7 cellular contexts compared by ENCODE assay signal in the genomic region with DNA sequence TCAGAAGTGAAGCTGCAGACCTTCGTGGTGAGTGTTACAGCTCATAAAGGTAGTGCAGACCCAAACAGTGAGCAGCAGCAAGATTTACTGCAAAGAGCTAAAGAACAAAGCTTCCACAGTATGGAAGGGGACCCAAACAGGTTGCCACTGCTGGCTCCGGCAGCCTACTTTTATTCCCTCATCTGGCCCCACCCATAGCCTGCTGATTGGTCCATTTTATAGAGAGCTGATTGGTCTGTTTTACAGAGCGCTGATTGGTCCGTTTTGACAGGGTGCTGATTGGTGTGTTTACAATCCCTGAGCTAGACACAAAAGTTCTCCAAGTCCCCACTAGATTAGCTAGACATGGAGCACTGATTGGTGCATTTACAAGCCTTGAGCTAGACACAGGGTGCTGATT. TPM values are rescaled to one million over a fixed set of nuclear protein-coding genes. Genes with fewer than 3 reads are reported as not detected.
DNase-seq lines count a peak whose midpoint lies in the region; ATAC-seq and TF ChIP-seq lines count a peak whose summit lies in the region.
"Not testable (repeated sequence)": the region's sequence is repeated elsewhere in the genome, so short reads cannot be mapped to it uniquely, and the experiment has no call there.

No MANE protein-coding gene starts in this region.

- H3K36me3 ChIP-seq in DND-41 (ENCODE audit: insufficient read depth, low read length); Panc1 (ENCODE audit: control insufficient read depth, insufficient read depth, low read length): not testable (repeated sequence)

- in situ Hi-C loops in Panc1 (cut with HindIII; ENCODE audit: low pct_unique_long_range_greater_than_20kb, low sequenced_read_pairs): not testable (repeated sequence)

- not testable (repeated sequence) for H3K9me3 Mint-ChIP-seq in activated CD4-positive, alpha-beta T cell treated with anti-CD3 and anti-CD28 coated beads, Interleukin-2, amount 10 ng/mL, durations not matched to agents 7 days and 5 days; activated T-cell treated with anti-CD3 and anti-CD28 coated beads, Interleukin-2, amount 50 U/mL, for 24 hours; activated naive CD4-positive, alpha-beta T cell treated with anti-CD3 and anti-CD28 coated beads, Interleukin-2, amount 50 U/mL, for 24 hours; central memory CD8-positive, alpha-beta T cell; natural killer cell

- not testable (repeated sequence) for ATAC-seq in DND-41 (ENCODE audit: insufficient read depth, low read depth); Panc1; central memory CD8-positive, alpha-beta T cell (replicated peaks; ENCODE audit: extremely low read depth, poor library complexity, severe bottlenecking); natural killer cell

- H3K4me3 ChIP-seq in DND-41 (ENCODE audit: low read depth in 1 of 2, low read length in 2 of 2); Panc1 (ENCODE audit: low read depth in 2 of 2, low read length in 2 of 2): not testable (repeated sequence)

- not testable (repeated sequence) for H3K27me3 Mint-ChIP-seq in activated CD4-positive, alpha-beta T cell treated with anti-CD3 and anti-CD28 coated beads, Interleukin-2, amount 10 ng/mL, durations not matched to agents 7 days and 5 days; activated T-cell treated with anti-CD3 and anti-CD28 coated beads, Interleukin-2, amount 50 U/mL, for 24 hours; activated naive CD4-positive, alpha-beta T cell treated with anti-CD3 and anti-CD28 coated beads, Interleukin-2, amount 50 U/mL, for 24 hours; central memory CD8-positive, alpha-beta T cell; natural killer cell (ENCODE audit: low read depth in 2 of 2)

- H4K20me1 ChIP-seq in DND-41 (ENCODE audit: insufficient read depth, low read length): not testable (repeated sequence)

- H3K27ac ChIP-seq in DND-41 (ENCODE audit: low read length) (peak overlapping the region; percentile 87), Panc1 (ENCODE audit: low read length) (peak overlapping the region; percentile 100; the same call in 1 of the 2 replicates)

- POLR2A ChIA-PET in Panc1 (lab: Charles Lee); activated CD4-positive, alpha-beta T cell treated with anti-CD3 and anti-CD28 coated beads, Interleukin-2, amount 10 ng/mL, durations not matched to agents 7 days and 5 days (lab: Charles Lee): not testable (repeated sequence)

- DNase-seq in DND-41: peak; percentile 41
- not testable (repeated sequence) for DNase-seq in Panc1 (ENCODE audit: low read depth, low spot score); activated CD4-positive, alpha-beta T cell treated with anti-CD3 and anti-CD28 coated beads, Interleukin-2, amount 10 ng/mL, durations not matched to agents 7 days and 5 days; activated T-cell treated with anti-CD3 and anti-CD28 coated beads, Interleukin-2, amount 50 U/mL, for 24 hours; central memory CD8-positive, alpha-beta T cell (ENCODE audit: low spot score in 2 of 2); natural killer cell

- CTCF ChIA-PET in Panc1 (lab: Charles Lee): not testable (repeated sequence)
- CTCF ChIA-PET in activated CD4-positive, alpha-beta T cell treated with anti-CD3 and anti-CD28 coated beads, Interleukin-2, amount 10 ng/mL, durations not matched to agents 7 days and 5 days (lab: Charles Lee): interaction anchor here (1.5 kb wide), 1 partner anchor 11 kb away, joined by 5 read pairs; no protein-coding TSS in a partner anchor

- peaks cover 59% of the 10 kb centered on the region for H3K4me1 Mint-ChIP-seq in activated CD4-positive, alpha-beta T cell treated with anti-CD3 and anti-CD28 coated beads, Interleukin-2, amount 10 ng/mL, durations not matched to agents 7 days and 5 days
- peaks cover 53% of the 10 kb centered on the region for H3K4me1 Mint-ChIP-seq in activated T-cell treated with anti-CD3 and anti-CD28 coated beads, Interleukin-2, amount 50 U/mL, for 24 hours (ENCODE audit: low read depth)
- peaks cover 44% of the 10 kb centered on the region for H3K4me1 Mint-ChIP-seq in activated naive CD4-positive, alpha-beta T cell treated with anti-CD3 and anti-CD28 coated beads, Interleukin-2, amount 50 U/mL, for 24 hours
- H3K4me1 Mint-ChIP-seq in central memory CD8-positive, alpha-beta T cell: peaks cover 38% of the 10 kb centered on the region
- peaks cover 27 to 31% of the 10 kb centered on the region in 2 donors for H3K4me1 Mint-ChIP-seq in natural killer cell

- H3K9ac ChIP-seq in DND-41 (ENCODE audit: low read depth, low read length): not testable (repeated sequence)

- H2AFZ ChIP-seq in DND-41 (ENCODE audit: low read depth, low read length): not testable (repeated sequence)

- not testable (repeated sequence) for H3K9me3 ChIP-seq in DND-41 (ENCODE audit: insufficient read depth, low read length, severe bottlenecking); Panc1 (ENCODE audit: control insufficient read depth, insufficient read depth, low read depth, low read length)

- intact Hi-C loops in Panc1 (cut with micrococcal nuclease; ENCODE audit: unreplicated experiment); natural killer cell (cut with micrococcal nuclease): not testable (repeated sequence)

- H3K27ac Mint-ChIP-seq in activated CD4-positive, alpha-beta T cell treated with anti-CD3 and anti-CD28 coated beads, Interleukin-2, amount 10 ng/mL, durations not matched to agents 7 days and 5 days: peak overlapping the region; percentile 96
- peak overlapping the region; percentile 98 for H3K27ac Mint-ChIP-seq in activated T-cell treated with anti-CD3 and anti-CD28 coated beads, Interleukin-2, amount 50 U/mL, for 24 hours
- peak overlapping the region; percentile 23 for H3K27ac Mint-ChIP-seq in activated naive CD4-positive, alpha-beta T cell treated with anti-CD3 and anti-CD28 coated beads, Interleukin-2, amount 50 U/mL, for 24 hours
- peak overlapping the region; percentile 40 for H3K27ac Mint-ChIP-seq in central memory CD8-positive, alpha-beta T cell (ENCODE audit: low read depth)
- H3K27ac Mint-ChIP-seq in natural killer cell: peak overlapping the region; percentile 72 to 80

- H3K27me3 ChIP-seq in DND-41 (ENCODE audit: insufficient read depth, low read length, poor library complexity); Panc1 (ENCODE audit: control insufficient read depth, insufficient read depth, low read length): not testable (repeated sequence)

- H3K4me1 ChIP-seq in DND-41 (ENCODE audit: insufficient read depth, low read length): peaks cover 39% of the 10 kb centered on the region
- peaks cover 29% of the 10 kb centered on the region for H3K4me1 ChIP-seq in Panc1 (ENCODE audit: control insufficient read depth, insufficient read depth, low read length)

- H3K79me2 ChIP-seq in DND-41 (ENCODE audit: insufficient read depth, low read length): not testable (repeated sequence)

- H3K4me3 Mint-ChIP-seq in activated CD4-positive, alpha-beta T cell treated with anti-CD3 and anti-CD28 coated beads, Interleukin-2, amount 10 ng/mL, durations not matched to agents 7 days and 5 days; activated T-cell treated with anti-CD3 and anti-CD28 coated beads, Interleukin-2, amount 50 U/mL, for 24 hours; activated naive CD4-positive, alpha-beta T cell treated with anti-CD3 and anti-CD28 coated beads, Interleukin-2, amount 50 U/mL, for 24 hours; central memory CD8-positive, alpha-beta T cell; natural killer cell: not testable (repeated sequence)

- not testable (repeated sequence) for BruUV-seq in Panc1 (replicated peaks; lab: Mats Ljungman, UMichigan)

- H3K36me3 Mint-ChIP-seq in activated CD4-positive, alpha-beta T cell treated with anti-CD3 and anti-CD28 coated beads, Interleukin-2, amount 10 ng/mL, durations not matched to agents 7 days and 5 days (ENCODE audit: low read depth); activated T-cell treated with anti-CD3 and anti-CD28 coated beads, Interleukin-2, amount 50 U/mL, for 24 hours (ENCODE audit: low read depth); activated naive CD4-positive, alpha-beta T cell treated with anti-CD3 and anti-CD28 coated beads, Interleukin-2, amount 50 U/mL, for 24 hours; natural killer cell: not testable (repeated sequence)
- peaks cover 15% of the 10 kb centered on the region for H3K36me3 Mint-ChIP-seq in central memory CD8-positive, alpha-beta T cell (ENCODE audit: insufficient read depth)

- TF ChIP-seq CTCF in DND-41 (IDR thresholded peaks at IDR 0.05; ENCODE audit: borderline replicate concordance, extremely low read depth, low read length, poor library complexity, severe bottlenecking); Panc1 (IDR thresholded peaks at IDR 0.05); natural killer cell (IDR thresholded peaks at IDR 0.05): not testable (repeated sequence)

- not testable (repeated sequence) for H3K4me2 ChIP-seq in DND-41 (ENCODE audit: insufficient read depth, low read length)

RNA-seq across cellular contexts. Expression of a gene that starts 5.7 kb away (rescaled TPM):
- total RNA-seq in Panc1 (2021; ENCODE audit: unreplicated experiment) (192 TPM), natural killer cell (100 to 1,000 TPM in 1 of 3 donors, 10 to 100 TPM in 2; 74.6 to 118 (median 81.7) TPM)
- polyA plus RNA-seq in Panc1 (2012; ENCODE audit: insufficient read length): 57.6 TPM
- total RNA-seq in activated CD4-positive, alpha-beta T cell treated with anti-CD3 and anti-CD28 coated beads, Interleukin-2, amount 10 ng/mL, durations not matched to agents 7 days and 5 days: 100 to 1,000 TPM; 167 to 169 TPM

Comparison
In these comparisons a context has a peak if more than half of its experiments do, and no peak if none do; other contexts are left out.
1. H3K27ac Mint-ChIP-seq: peak in every context shown above with its lines; median percentile 98 in activated T-cell treated with anti-CD3 and anti-CD28 coated beads, Interleukin-2, amount 50 U/mL, for 24 hours; 96 in activated CD4-positive, alpha-beta T cell treated with anti-CD3 and anti-CD28 coated beads, Interleukin-2, amount 10 ng/mL, durations not matched to agents 7 days and 5 days; 76 in natural killer cell; 40 in central memory CD8-positive, alpha-beta T cell; 23 in activated naive CD4-positive, alpha-beta T cell treated with anti-CD3 and anti-CD28 coated beads, Interleukin-2, amount 50 U/mL, for 24 hours.